In genomic region chr19:13623686-13624405, GRCh38 we compare ENCODE assay signal across 16 cellular contexts.
A peak's percentile ranks its signal among the peaks of the same experiment; 100 is the strongest.
DNase-seq lines count a peak whose midpoint lies in the region; ATAC-seq and TF ChIP-seq lines count a peak whose summit lies in the region.
"Had no signal": no experiment of that assay in that cellular context is flagged by ENCODE, and none has a peak within 500 bp of the region (broad histone marks: within the 10 kb centered on the region; RNA-seq: fewer than 3 reads in every experiment).

No MANE protein-coding gene starts in this region.

- H3K27ac Mint-ChIP-seq in mesothelial cell of epicardium: no peak overlapping the region
- H3K27ac Mint-ChIP-seq: activated CD4-positive, alpha-beta T cell treated with anti-CD3 and anti-CD28 coated beads for 36 hours; activated naive CD4-positive, alpha-beta T cell treated with anti-CD3 and anti-CD28 coated beads, Interleukin-2, amount 50 U/mL, for 72 hours had no signal

- H3K9me3 ChIP-seq in PC-3 (ENCODE audit: low read length) (no peaks in the 10 kb centered on the region), iPS-20b (ENCODE audit: insufficient read depth, low read depth, low read length) (no peaks in the 10 kb centered on the region), Peyer's patch (no peaks in the 10 kb centered on the region)
- H3K9me3 ChIP-seq: prostate gland had no signal

- no peaks in the 10 kb centered on the region for H3K9me2 ChIP-seq in PC-3 (replicated peaks; ENCODE audit: low read length)

- POLR2A ChIA-PET in PC-3 (lab: Charles Lee; ENCODE audit: unreplicated experiment): no interaction called here

- H3K27me3 ChIP-seq in PC-3 (ENCODE audit: low read length): no peaks in the 10 kb centered on the region
- peaks cover 24% of the 10 kb centered on the region for H3K27me3 ChIP-seq in iPS-20b (ENCODE audit: insufficient read depth, low read length)
- no peaks in the 10 kb centered on the region for H3K27me3 ChIP-seq in Peyer's patch

- no peak overlapping the region for H3K4me3 ChIP-seq in PC-3 (ENCODE audit: low read length)
- H3K4me3 ChIP-seq in iPS-20b (ENCODE audit: low read length): peak overlapping the region; percentile 48; the same call in 1 of the 2 replicates
- H3K4me3 ChIP-seq in Peyer's patch: no peak overlapping the region
- H3K4me3 ChIP-seq: prostate gland had no signal

- no peaks in the 10 kb centered on the region for H4K20me1 ChIP-seq in PC-3 (ENCODE audit: low read length)

- H3K9me3 Mint-ChIP-seq in mesothelial cell of epicardium: no peaks in the 10 kb centered on the region
- H3K9me3 Mint-ChIP-seq: activated naive CD4-positive, alpha-beta T cell treated with anti-CD3 and anti-CD28 coated beads, Interleukin-2, amount 50 U/mL, for 72 hours; central memory CD8-positive, alpha-beta T cell had no signal

- 0 out of 2 replicates have a peak overlapping the region, but pooled peaks have one; percentile 20 for H2AFZ ChIP-seq in PC-3 (ENCODE audit: low read length)

- H3K36me3 ChIP-seq in PC-3 (ENCODE audit: low read depth, low read length) (no peaks in the 10 kb centered on the region), iPS-20b (ENCODE audit: insufficient read depth, low read depth, low read length) (no peaks in the 10 kb centered on the region), Peyer's patch (no peaks in the 10 kb centered on the region)
- H3K36me3 ChIP-seq: prostate gland had no signal

- no TSS peak for BruUV-seq in PC-3 (replicated peaks; lab: Mats Ljungman, UMichigan)

- DNase-seq in DMS53 (lab: John Stamatoyannopoulos, UW) (peak; percentile 62), NCI-H1092 (lab: John Stamatoyannopoulos, UW) (peak; percentile 23), PC-3 (no peak), Peyer's patch (no peak), dermis blood vessel endothelial cell (no peak), mesothelial cell of epicardium (ENCODE audit: low spot score in 2 of 2, unreplicated experiment in 2 of 2) (no peak)
- DNase-seq: activated CD4-positive, alpha-beta T cell treated with anti-CD3 and anti-CD28 coated beads for 36 hours; DMS 273 treated with DMSO at 0.1 percent for 48 hours; RPMI8226; stimulated activated CD4-positive, alpha-beta T cell treated with anti-CD3 and anti-CD28 coated beads, Interleukin-15, amount 100 ng/mL, for 24 hours; substantia nigra had no signal

- intact Hi-C loops in PC-3 (cut with micrococcal nuclease): no loop called here

- no peaks in the 10 kb centered on the region for H3K36me3 Mint-ChIP-seq in mesothelial cell of epicardium
- H3K36me3 Mint-ChIP-seq: activated naive CD4-positive, alpha-beta T cell treated with anti-CD3 and anti-CD28 coated beads, Interleukin-2, amount 50 U/mL, for 72 hours had no signal

- H3K9ac ChIP-seq in PC-3 (ENCODE audit: low read length) (no peak overlapping the region), iPS-20b (ENCODE audit: low read depth, low read length) (no peak overlapping the region; the same call in 1 of the 2 replicates)

- no peak for TF ChIP-seq POLR2A in Peyer's patch (IDR thresholded peaks at IDR 0.05)

- no peaks in the 10 kb centered on the region for H3F3A ChIP-seq in PC-3 (ENCODE audit: low read length, unreplicated experiment)

- no peaks in the 10 kb centered on the region for H3K79me2 ChIP-seq in PC-3 (ENCODE audit: low read length)

- H3K4me1 ChIP-seq in PC-3 (ENCODE audit: insufficient read depth, low read length): peaks cover 11% of the 10 kb centered on the region
- H3K4me1 ChIP-seq in iPS-20b (ENCODE audit: insufficient read depth, low read length): peaks cover 26% of the 10 kb centered on the region
- H3K4me1 ChIP-seq in Peyer's patch: no peaks in the 10 kb centered on the region
- H3K4me1 ChIP-seq: prostate gland had no signal

- H3K4me1 Mint-ChIP-seq in mesothelial cell of epicardium: no peaks in the 10 kb centered on the region
- H3K4me1 Mint-ChIP-seq: central memory CD8-positive, alpha-beta T cell had no signal

- no peak overlapping the region for H3K27ac ChIP-seq in PC-3 (ENCODE audit: low read length)
- no peak overlapping the region for H3K27ac ChIP-seq in iPS-20b (ENCODE audit: low read length)
- H3K27ac ChIP-seq in Peyer's patch: no peak overlapping the region
- H3K27ac ChIP-seq: prostate gland had no signal

- ATAC-seq in PC-3: no peak
- ATAC-seq in HG02981 (IDR thresholded peaks at IDR 0.05; ENCODE audit: unreplicated experiment): no peak
- ATAC-seq: activated CD4-positive, alpha-beta T cell treated with anti-CD3 and anti-CD28 coated beads for 36 hours; activated naive CD4-positive, alpha-beta T cell treated with anti-CD3 and anti-CD28 coated beads, Interleukin-2, amount 50 U/mL, for 72 hours had no signal

- H3K27me3 Mint-ChIP-seq in mesothelial cell of epicardium (ENCODE audit: low read depth): peaks cover 65% of the 10 kb centered on the region

- CTCF ChIA-PET in PC-3 (lab: Charles Lee): interaction anchor here (0.7 kb wide), 1 partner anchor 98 kb away, joined by 6 read pairs; no protein-coding TSS in a partner anchor

- no peak overlapping the region for H3K4me2 ChIP-seq in PC-3 (ENCODE audit: low read length)

- H3K4me3 Mint-ChIP-seq in mesothelial cell of epicardium: no peak overlapping the region
- H3K4me3 Mint-ChIP-seq: activated CD4-positive, alpha-beta T cell treated with anti-CD3 and anti-CD28 coated beads for 36 hours; central memory CD8-positive, alpha-beta T cell had no signal

- TF ChIP-seq CTCF in PC-3 (conservative IDR thresholded peaks at IDR 0.05; ENCODE audit: low read depth, low read length) (no peak), Peyer's patch (IDR thresholded peaks at IDR 0.05) (no peak), mesothelial cell of epicardium (IDR thresholded peaks at IDR 0.05; ENCODE audit: unreplicated experiment) (no peak)

Comparison
In these comparisons a context has a peak if more than half of its experiments do, and no peak if none do; other contexts are left out.
1. DNase-seq: peak in DMS53 (single experiment) and NCI-H1092 (single experiment); none in PC-3 (single experiment), Peyer's patch (0 of 3), dermis blood vessel endothelial cell (single experiment) and mesothelial cell of epicardium (0 of 2).